Comparison of ENCODE assay signal across 21 cellular contexts in genomic region chr2:129709956-129710598, GRCh38.
DNase-seq lines count a peak whose midpoint lies in the region; ATAC-seq and FAIRE-seq lines count a peak whose summit lies in the region.
"Had no signal": no experiment of that assay in that cellular context is flagged by ENCODE, and none has a peak within 500 bp of the region (broad histone marks: within the 10 kb centered on the region; RNA-seq: fewer than 3 reads in every experiment).

No MANE protein-coding gene starts in this region.

- ATAC-seq in HG03095 (IDR thresholded peaks at IDR 0.05; ENCODE audit: unreplicated experiment), result no peak
- ATAC-seq: mucosa of descending colon; natural killer cell; stimulated activated memory B cell treated with anti-CD40 and anti-IgM and Interleukin-4, amounts not matched to agents 10 μg/mL and 1 μg/mL and 100 μg/mL, for 72 hours had no signal

- peak; percentile 52 for DNase-seq in NCI-H748 (lab: John Stamatoyannopoulos, UW; ENCODE audit: unreplicated experiment)
- no peak for DNase-seq in NCI-H748 treated with DMSO at 0.1 percent for 48 hours (lab: John Stamatoyannopoulos, UW)
- peak; percentile 51 for DNase-seq in NCI-H2029 (lab: John Stamatoyannopoulos, UW)
- peak; percentile 51 for DNase-seq in NCI-H69 (lab: John Stamatoyannopoulos, UW)
- DNase-seq in urothelium cell line (ENCODE audit: low spot score), result peak; percentile 1
- DNase-seq in activated gamma-delta T cell treated with Interleukin-2 at 50 U/mL for 16 hours, result no peak
- DNase-seq in NCI-H1105 treated with DMSO at 0.1 percent for 48 hours (lab: John Stamatoyannopoulos, UW), result no peak
- DNase-seq: activated T-cell treated with anti-CD3 and anti-CD28 coated beads, Interleukin-2, amount 50 U/mL, for 1 hour; KG1; MM.1S; mucosa of descending colon; natural killer cell; NCI-H774; SIG-M5; transverse colon had no signal

- no peak for FAIRE-seq in urothelium cell line (lab: Jason Lieb, UNC)
- FAIRE-seq: colon, endothelial cell of umbilical vein, GM18507, RCC 7860 had no signal

Comparison
In these comparisons a context has a peak if more than half of its experiments do, and no peak if none do; other contexts are left out.
1. DNase-seq: peak in NCI-H748 (single experiment), NCI-H2029 (single experiment), NCI-H69 (single experiment) and urothelium cell line (single experiment); none in NCI-H748 treated with DMSO at 0.1 percent for 48 hours (single experiment), activated gamma-delta T cell treated with Interleukin-2 at 50 U/mL for 16 hours (single experiment) and NCI-H1105 treated with DMSO at 0.1 percent for 48 hours (single experiment).